Comparison of ENCODE assay signal across 19 cellular contexts in the genomic region with DNA sequence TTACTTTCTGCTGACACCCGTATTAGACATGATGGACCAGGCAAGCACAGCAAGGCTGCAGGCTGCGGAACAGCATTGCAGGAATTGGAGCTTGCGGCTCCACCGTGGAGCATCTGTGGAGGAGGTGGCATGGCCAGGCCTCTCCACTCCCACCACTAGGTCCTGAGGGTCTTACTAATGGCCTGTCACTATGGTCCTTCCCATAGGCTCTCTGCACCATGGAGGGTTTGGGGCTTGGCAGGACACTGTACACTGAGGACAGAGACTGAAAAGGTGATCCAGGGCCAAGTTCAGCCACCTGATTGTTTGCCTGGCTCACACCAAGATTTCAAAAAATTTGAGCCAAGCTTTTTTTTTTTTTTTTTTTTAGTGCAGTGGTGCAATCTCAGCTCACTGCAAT. TPM values are rescaled to one million over a fixed set of nuclear protein-coding genes. Genes with fewer than 3 reads are reported as not detected.
DNase-seq lines count a peak whose midpoint lies in the region; ATAC-seq and TF ChIP-seq lines count a peak whose summit lies in the region.
"Had no signal": no experiment of that assay in that cellular context is flagged by ENCODE, and none has a peak within 500 bp of the region (broad histone marks: within the 10 kb centered on the region; RNA-seq: fewer than 3 reads in every experiment).

No MANE protein-coding gene starts in this region.

- intact Hi-C loops in sigmoid colon (cut with DNase I), result no loop called here

- no peaks in the 10 kb centered on the region for H3K36me3 ChIP-seq in sigmoid colon
- H3K36me3 ChIP-seq: SJSA1 had no signal

- peak; percentile 33 for DNase-seq in activated CD8-positive, alpha-beta memory T cell treated with anti-CD3 and anti-CD28 coated beads for 24 hours
- DNase-seq in activated CD8-positive, alpha-beta memory T cell treated with anti-CD3 and anti-CD28 coated beads, Interleukin-2, amount 50 U/mL, for 48 hours, result no peak
- DNase-seq in RWPE1 (ENCODE audit: low spot score), result no peak
- DNase-seq in left lobe of liver (ENCODE audit: low spot score), result peak; percentile 75
- peak; percentile 19 for DNase-seq in sigmoid colon
- DNase-seq in CD1c-positive myeloid dendritic cell (ENCODE audit: extremely low spot score), result no peak
- DNase-seq in T1000 (lab: John Stamatoyannopoulos, UW), result no peak
- DNase-seq in superior temporal gyrus (ENCODE audit: extremely low spot score), result no peak
- DNase-seq: CD4-positive, CD25-positive, alpha-beta regulatory T cell; COR-L47; DMS 273 treated with DMSO at 0.1 percent for 48 hours; NCI-H187; NCI-H2227 treated with DMSO at 0.1 percent for 48 hours; NCI-H82; OCI-M1 had no signal

- H3K4me1 ChIP-seq in sigmoid colon, result peaks cover 0 to 13% (median 11%) of the 10 kb centered on the region in 4 donors

- no peak for TF ChIP-seq POLR2A in sigmoid colon (IDR thresholded peaks at IDR 0.05)

- POLR2A ChIA-PET in RWPE1 (lab: Yijun Ruan, JAX; ENCODE audit: low non-redundant PET), result no interaction called here

- no peak for TF ChIP-seq EP300 in sigmoid colon (IDR thresholded peaks at IDR 0.05)

- H3K9me3 ChIP-seq in sigmoid colon, result no peaks in the 10 kb centered on the region
- H3K9me3 ChIP-seq: SJSA1 had no signal

- peak overlapping the region; percentile 96 for H3K27ac ChIP-seq in RWPE1
- H3K27ac ChIP-seq in sigmoid colon, result no peak overlapping the region
- H3K27ac ChIP-seq: 22Rv1, GM23248, KMS-11, SJSA1 had no signal

- WGBS in sigmoid colon, 2 donors, result 79 to 91% methylated on average over 4 of the region's 4 CpGs

- peaks cover 0 to 13% (median 0%) of the 10 kb centered on the region in 3 donors for H3K27me3 ChIP-seq in sigmoid colon

- no peak for TF ChIP-seq CTCF in RWPE1 (conservative IDR thresholded peaks at IDR 0.05; ENCODE audit: low read depth)
- no peak for TF ChIP-seq CTCF in sigmoid colon (IDR thresholded peaks at IDR 0.05)

- CTCF ChIA-PET in RWPE1 (lab: Yijun Ruan, JAX), result interaction anchor here (0.6 to 2.2 kb wide), 4 partner anchors 9 to 88 kb away, joined by 4 to 11 read pairs (median 8); no protein-coding TSS in a partner anchor

- no peak overlapping the region for H3K4me3 ChIP-seq in sigmoid colon
- H3K4me3 ChIP-seq: GM23248, SJSA1 had no signal

- peak; percentile 90 for ATAC-seq in left lobe of liver

RNA-seq across cellular contexts. Expression of a gene that starts 14.3 kb away (rescaled TPM):
- total RNA-seq in left lobe of liver (8.2 TPM), sigmoid colon (10 to 100 TPM in 1 of 4 donors, 1 to 10 TPM in 3; 6.7 to 12.2 (median 7.9) TPM)
- 1 to 10 TPM; 1.8 to 4.6 (median 3.0) TPM for polyA plus RNA-seq in sigmoid colon

Comparison
In these comparisons a context has a peak if more than half of its experiments do, and no peak if none do; other contexts are left out.
1. DNase-seq: peak in activated CD8-positive, alpha-beta memory T cell treated with anti-CD3 and anti-CD28 coated beads for 24 hours (single experiment), left lobe of liver (single experiment) and sigmoid colon (single experiment); none in activated CD8-positive, alpha-beta memory T cell treated with anti-CD3 and anti-CD28 coated beads, Interleukin-2, amount 50 U/mL, for 48 hours (single experiment), RWPE1 (single experiment), CD1c-positive myeloid dendritic cell (single experiment), T1000 (single experiment) and superior temporal gyrus (single experiment).